Comparison of ENCODE assay signal across 20 cellular contexts in genomic region chr11:92136792-92137191, GRCh38.
DNase-seq lines count a peak whose midpoint lies in the region; ATAC-seq and TF ChIP-seq lines count a peak whose summit lies in the region.
"Had no signal": no experiment of that assay in that cellular context is flagged by ENCODE, and none has a peak within 500 bp of the region (broad histone marks: within the 10 kb centered on the region; RNA-seq: fewer than 3 reads in every experiment).

No MANE protein-coding gene starts in this region.

- H3K23ac ChIP-seq in H9 (ENCODE audit: insufficient read length, low read depth, low read length) = no peak overlapping the region

- no peak for ATAC-seq in foreskin keratinocyte
- ATAC-seq: gastroesophageal sphincter, left cardiac atrium had no signal

- no peaks in the 10 kb centered on the region for H3K4me1 Mint-ChIP-seq in H9
- H3K4me1 Mint-ChIP-seq: brain had no signal

- H4K8ac ChIP-seq in H9 (replicated peaks; ENCODE audit: insufficient read length, low read depth, low read length) = no peak overlapping the region

- no peaks in the 10 kb centered on the region for H3K9me3 ChIP-seq in H9 (ENCODE audit: control insufficient read depth, low read depth, low read length)
- H3K9me3 ChIP-seq: gastroesophageal sphincter, right atrium auricular region had no signal

- H3K36me3 Mint-ChIP-seq in H9 (ENCODE audit: insufficient read depth in 1 of 3, low read depth in 3 of 3) = no peaks in the 10 kb centered on the region
- H3K36me3 Mint-ChIP-seq: brain had no signal

- H3K56ac ChIP-seq in H9 (ENCODE audit: insufficient read length, low read depth, low read length) = no peak overlapping the region

- no peak overlapping the region for H3K4ac ChIP-seq in H9 (ENCODE audit: low read depth, low read length)

- no peak overlapping the region for H2BK12ac ChIP-seq in H9 (ENCODE audit: insufficient read length, low read depth, low read length)

- no peaks in the 10 kb centered on the region for H3K27me3 Mint-ChIP-seq in H9 (ENCODE audit: low read depth)

- H3K14ac ChIP-seq in H9 (ENCODE audit: insufficient read depth, low read length) = no peak overlapping the region

- no peaks in the 10 kb centered on the region for H3K79me2 ChIP-seq in H9 (ENCODE audit: insufficient read depth, low read length)

- H3K4me1 ChIP-seq in H9 (ENCODE audit: insufficient read depth, low read length) (no peaks in the 10 kb centered on the region), foreskin keratinocyte (no peaks in the 10 kb centered on the region)
- H3K4me1 ChIP-seq: right atrium auricular region had no signal

- H3K27me3 ChIP-seq in H9 (ENCODE audit: insufficient read depth, low read length) = no peaks in the 10 kb centered on the region
- no peaks in the 10 kb centered on the region for H3K27me3 ChIP-seq in foreskin keratinocyte
- H3K27me3 ChIP-seq: gastroesophageal sphincter, right atrium auricular region had no signal

- no peaks in the 10 kb centered on the region for H3K79me1 ChIP-seq in H9 (ENCODE audit: insufficient read depth, low read depth, low read length, poor library complexity, severe bottlenecking)

- TF ChIP-seq CTCF in 22Rv1 (IDR thresholded peaks at IDR 0.05) = peak; percentile 23; the same call in 1 of the 2 replicates
- peak; percentile 70 for TF ChIP-seq CTCF in H9 (conservative IDR thresholded peaks at IDR 0.05)
- TF ChIP-seq CTCF in foreskin keratinocyte (conservative IDR thresholded peaks at IDR 0.05) = peak; percentile 33

- no peak overlapping the region for H3K4me2 ChIP-seq in H9 (ENCODE audit: insufficient read depth, insufficient read length, low read length)

- H4K91ac ChIP-seq in H9 (ENCODE audit: insufficient read length, low read depth, low read length) = no peak overlapping the region

- H3K27ac ChIP-seq in 22Rv1 (no peak overlapping the region), H9 (ENCODE audit: insufficient read length, low read depth, low read length) (no peak overlapping the region), foreskin keratinocyte (no peak overlapping the region)
- H3K27ac ChIP-seq: gastroesophageal sphincter, right atrium auricular region had no signal

- no peak overlapping the region for H2BK20ac ChIP-seq in H9 (ENCODE audit: low read depth, low read length, poor library complexity, severe bottlenecking)

- H4K5ac ChIP-seq in H9 (ENCODE audit: insufficient read length, low read depth, low read length) = no peak overlapping the region

- H3T11ph ChIP-seq in H9 (ENCODE audit: low read length) = no peak overlapping the region

- H2AFZ ChIP-seq in H9 (ENCODE audit: low read length) = no peak overlapping the region

- no peak overlapping the region for H3K27ac Mint-ChIP-seq in H9
- H3K27ac Mint-ChIP-seq: brain had no signal

- H3K9ac ChIP-seq in H9 (ENCODE audit: extremely low read depth, insufficient read length, low read length) = no peak overlapping the region

- no peak overlapping the region for H3K18ac ChIP-seq in H9 (ENCODE audit: insufficient read length, low read depth, low read length)

- H3K9me3 Mint-ChIP-seq in H9 = no peaks in the 10 kb centered on the region
- H3K9me3 Mint-ChIP-seq: brain had no signal

- no peak overlapping the region for H2AK5ac ChIP-seq in H9 (ENCODE audit: insufficient read length, low read length)

- H2BK120ac ChIP-seq in H9 (ENCODE audit: low read depth, low read length, poor library complexity, severe bottlenecking) = no peak overlapping the region

- no peaks in the 10 kb centered on the region for H4K20me1 ChIP-seq in H9 (ENCODE audit: control insufficient read depth, insufficient read depth, insufficient read length)

- H2BK15ac ChIP-seq in H9 (ENCODE audit: low read depth, low read length) = no peak overlapping the region

- H3K4me3 Mint-ChIP-seq in H9 = no peak overlapping the region
- H3K4me3 Mint-ChIP-seq: brain had no signal

- H3K23me2 ChIP-seq in H9 (ENCODE audit: insufficient read length, low read depth, low read length, poor library complexity, severe bottlenecking) = no peaks in the 10 kb centered on the region

- no CpG with 5 or more reads among the region's 2 CpGs for WGBS in H9 (ENCODE audit: extremely low coverage, insufficient read length, low lambda C conversion rate)

- H2BK5ac ChIP-seq in H9 (ENCODE audit: insufficient read length, low read length) = no peak overlapping the region

- DNase-seq in H9 (peak; percentile 54), foreskin keratinocyte (no peak), T-helper 1 cell (no peak), NCI-H2107 (lab: John Stamatoyannopoulos, UW) (no peak)
- no peak for DNase-seq in stimulated activated naive CD4-positive, alpha-beta T cell treated with Interleukin-2 at 50 U/mL for 16 hours (lab: John Stamatoyannopoulos, UW)
- no peak for DNase-seq in activated CD4-positive, alpha-beta T cell treated with anti-CD3 and anti-CD28 coated beads for 4 hours
- DNase-seq: activated CD8-positive, alpha-beta memory T cell treated with anti-CD3 and anti-CD28 coated beads for 24 hours; activated gamma-delta T cell treated with Interleukin-2 at 50 U/mL for 16 hours; AML-193; DND-41; effector memory CD4-positive, alpha-beta T cell; left cardiac atrium; NCI-H345; Right ventricle myocardium superior; stimulated activated CD4-positive, alpha-beta T cell treated with anti-CD3 and anti-CD28 coated beads, Interleukin-2, amount 100 ng/mL, for 48 hours had no signal

TF ChIP-seq in PFSK-1, 5 proteins besides CTCF, POLR2A, EP300 and RAD21:
- TF ChIP-seq SIN3A (IDR thresholded peaks at IDR 0.05; ENCODE audit: borderline replicate concordance, insufficient read depth, low read length) (no peak), FOXP2 (optimal IDR thresholded peaks at IDR 0.05; ENCODE audit: borderline replicate concordance, extremely low read depth, extremely low read length, insufficient read depth) (peak; percentile 16)
